27 cellular contexts compared by ENCODE assay signal in the genomic region with DNA sequence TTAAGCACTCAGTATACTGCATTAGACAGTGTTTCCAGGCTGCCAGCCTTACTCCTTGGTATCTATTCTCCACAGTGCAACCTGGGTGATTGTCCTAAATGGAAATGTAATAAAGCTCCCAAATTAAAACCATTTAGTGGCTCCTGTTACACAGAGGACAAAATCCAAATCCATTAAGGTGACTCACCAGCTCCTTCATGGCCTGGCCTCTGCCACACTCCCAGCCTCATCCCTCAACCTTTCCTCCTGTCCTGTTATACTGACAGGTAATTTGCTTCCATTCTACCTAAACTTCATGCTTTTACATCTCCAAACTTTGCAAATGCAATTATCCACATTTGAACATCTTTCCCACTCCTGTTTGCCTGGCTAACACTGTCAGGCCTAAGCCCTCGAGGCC.
"Had no signal": no experiment of that assay in that cellular context is flagged by ENCODE, and none has a peak within 500 bp of the region (broad histone marks: within the 10 kb centered on the region; RNA-seq: fewer than 3 reads in every experiment).

No MANE protein-coding gene starts in this region.

- H3K36me3 ChIP-seq: gastroesophageal sphincter, heart left ventricle, left lung, neural progenitor cell, prostate gland, right atrium auricular region, tibial artery had no signal

- H3K9me3 Mint-ChIP-seq: nephron, neural progenitor cell, type B pancreatic cell had no signal

- H3K9me3 ChIP-seq: heart left ventricle, prostate gland, right atrium auricular region, testis had no signal

- H3K4me3 Mint-ChIP-seq: mesothelial cell of epicardium; naive B cell; nephron; neural progenitor cell; stimulated activated effector memory CD8-positive, alpha-beta T cell treated with anti-CD3 and anti-CD28 coated beads, Interleukin-12 subunit alpha, Interleukin-12 subunit beta, amount 100 ng/mL, for 72 hours; type B pancreatic cell had no signal

- DNase-seq: dorsolateral prefrontal cortex; effector CD4-positive, alpha-beta T cell; foreskin keratinocyte; heart left ventricle; left cardiac atrium; left lung; mesenchymal stem cell; mucosa of descending colon; naive B cell; stimulated activated CD4-positive, alpha-beta T cell treated with anti-CD3 and anti-CD28 coated beads, Interleukin-2, amount 100 ng/mL, for 24 hours; stimulated activated CD4-positive, alpha-beta T cell treated with anti-CD3 and anti-CD28 coated beads, Interleukin-4, amount 100 ng/mL, for 24 hours; stimulated activated naive CD4-positive, alpha-beta T cell treated with Interleukin-2 at 50 U/mL for 16 hours; substantia nigra; testis; tibial artery had no signal

- H3K4me1 Mint-ChIP-seq: mesothelial cell of epicardium; naive B cell; nephron; neural progenitor cell; stimulated activated effector memory CD8-positive, alpha-beta T cell treated with anti-CD3 and anti-CD28 coated beads, Interleukin-12 subunit alpha, Interleukin-12 subunit beta, amount 100 ng/mL, for 72 hours had no signal

- H3K27ac Mint-ChIP-seq: mesothelial cell of epicardium; naive B cell; nephron; neural progenitor cell; stimulated activated effector memory CD8-positive, alpha-beta T cell treated with anti-CD3 and anti-CD28 coated beads, Interleukin-12 subunit alpha, Interleukin-12 subunit beta, amount 100 ng/mL, for 72 hours; type B pancreatic cell had no signal

- H3K4me3 ChIP-seq: dorsolateral prefrontal cortex, gastroesophageal sphincter, heart left ventricle, hepatocyte, left lung, mucosa of descending colon, neural progenitor cell, prostate gland, right atrium auricular region, testis, tibial artery had no signal

- ATAC-seq: foreskin keratinocyte; gastroesophageal sphincter; heart left ventricle; left cardiac atrium; left lung; mucosa of descending colon; sciatic nerve; stimulated activated effector memory CD8-positive, alpha-beta T cell treated with anti-CD3 and anti-CD28 coated beads, Interleukin-12 subunit alpha, Interleukin-12 subunit beta, amount 100 ng/mL, for 72 hours had no signal

- H3K27ac ChIP-seq: dorsolateral prefrontal cortex, epithelial cell of prostate, foreskin keratinocyte, gastroesophageal sphincter, heart left ventricle, hepatocyte, left lung, neural progenitor cell, parathyroid adenoma, prostate gland, right atrium auricular region, testis, tibial artery had no signal

- H3K27me3 Mint-ChIP-seq: naive B cell, type B pancreatic cell had no signal
